17 cellular contexts compared by ENCODE assay signal in genomic region chr17:71188811-71189492, GRCh38.
A peak's percentile ranks its signal among the peaks of the same experiment; 100 is the strongest.
DNase-seq lines count a peak whose midpoint lies in the region; FAIRE-seq and TF ChIP-seq lines count a peak whose summit lies in the region.
"Had no signal": no experiment of that assay in that cellular context is flagged by ENCODE, and none has a peak within 500 bp of the region (broad histone marks: within the 10 kb centered on the region; RNA-seq: fewer than 3 reads in every experiment).

No MANE protein-coding gene starts in this region.

- H3K4me3 Mint-ChIP-seq in endothelial cell (ENCODE audit: unreplicated experiment) (no peak overlapping the region), type B pancreatic cell (no peak overlapping the region)
- H3K4me3 Mint-ChIP-seq: activated CD4-positive, alpha-beta T cell treated with anti-CD3 and anti-CD28 coated beads, Interleukin-2, amount 10 ng/mL, durations not matched to agents 24 days and 14 days; CD4-positive, alpha-beta memory T cell; dendritic cell treated with granulocyte-macrophage colony-stimulating factor and Interleukin-4, amounts not matched to agents 40 ng/mL and 50 ng/mL, for 4 days; H9 had no signal

- FAIRE-seq in bronchial epithelial cell (lab: Jason Lieb, UNC) = no peak

- H3K9me3 Mint-ChIP-seq in endothelial cell (ENCODE audit: unreplicated experiment) (no peaks in the 10 kb centered on the region), type B pancreatic cell (no peaks in the 10 kb centered on the region)
- H3K9me3 Mint-ChIP-seq: H9 had no signal

- H3K36me3 ChIP-seq in bronchial epithelial cell (ENCODE audit: control insufficient read depth, insufficient read depth, low read length) = no peaks in the 10 kb centered on the region
- H3K36me3 ChIP-seq: right atrium auricular region, transverse colon had no signal

- H3K4me1 Mint-ChIP-seq in endothelial cell (ENCODE audit: unreplicated experiment) (no peaks in the 10 kb centered on the region), type B pancreatic cell (ENCODE audit: unreplicated experiment) (no peaks in the 10 kb centered on the region)
- H3K4me1 Mint-ChIP-seq: activated CD4-positive, alpha-beta T cell treated with anti-CD3 and anti-CD28 coated beads, Interleukin-2, amount 10 ng/mL, durations not matched to agents 24 days and 14 days; CD4-positive, alpha-beta memory T cell; H9 had no signal

- no peak overlapping the region for H3K4me3 ChIP-seq in bronchial epithelial cell (ENCODE audit: low read depth, low read length)
- H3K4me3 ChIP-seq: right atrium auricular region, SK-N-MC, transverse colon had no signal

- TF ChIP-seq CTCF in bronchial epithelial cell (IDR thresholded peaks at IDR 0.05; ENCODE audit: insufficient read depth, low read length, severe bottlenecking) (no peak), endothelial cell (IDR thresholded peaks at IDR 0.05; ENCODE audit: unreplicated experiment) (no peak), type B pancreatic cell (conservative IDR thresholded peaks at IDR 0.05) (no peak)

- H3K27ac Mint-ChIP-seq in endothelial cell (ENCODE audit: unreplicated experiment) (no peak overlapping the region), type B pancreatic cell (no peak overlapping the region)
- H3K27ac Mint-ChIP-seq: activated CD4-positive, alpha-beta T cell treated with anti-CD3 and anti-CD28 coated beads, Interleukin-2, amount 10 ng/mL, durations not matched to agents 24 days and 14 days; CD4-positive, alpha-beta memory T cell; dendritic cell treated with granulocyte-macrophage colony-stimulating factor and Interleukin-4, amounts not matched to agents 40 ng/mL and 50 ng/mL, for 4 days; H9 had no signal

- H3K36me3 Mint-ChIP-seq in endothelial cell (ENCODE audit: low read depth, unreplicated experiment) (no peaks in the 10 kb centered on the region), type B pancreatic cell (no peaks in the 10 kb centered on the region)
- H3K36me3 Mint-ChIP-seq: CD4-positive, alpha-beta memory T cell had no signal

- no peaks in the 10 kb centered on the region for H3K27me3 ChIP-seq in bronchial epithelial cell (ENCODE audit: control insufficient read depth, insufficient read depth, low read length)
- H3K27me3 ChIP-seq: right atrium auricular region had no signal

- DNase-seq in DMS79 (lab: John Stamatoyannopoulos, UW) (peak; percentile 11), M059J (ENCODE audit: low read depth) (peak; percentile 94), bronchial epithelial cell (ENCODE audit: low read depth) (peak; percentile 95), myocyte (ENCODE audit: low read depth) (peak; percentile 85), endothelial cell (ENCODE audit: low spot score) (no peak), type B pancreatic cell (ENCODE audit: extremely low spot score, unreplicated experiment) (no peak), ecto neural progenitor cell (ENCODE audit: low spot score) (no peak), dedifferentiated amniotic fluid mesenchymal stem cell (ENCODE audit: extremely low spot score) (no peak)
- DNase-seq: activated CD4-positive, alpha-beta T cell treated with anti-CD3 and anti-CD28 coated beads, Interleukin-2, amount 10 ng/mL, durations not matched to agents 24 days and 14 days; activated gamma-delta T cell treated with Interleukin-2 at 50 U/mL for 16 hours; H9; NCI-H526; transverse colon had no signal

- no peaks in the 10 kb centered on the region for H3K27me3 Mint-ChIP-seq in endothelial cell (ENCODE audit: unreplicated experiment)
- H3K27me3 Mint-ChIP-seq in type B pancreatic cell = peaks cover 3% of the 10 kb centered on the region
- H3K27me3 Mint-ChIP-seq: activated CD4-positive, alpha-beta T cell treated with anti-CD3 and anti-CD28 coated beads, Interleukin-2, amount 10 ng/mL, durations not matched to agents 24 days and 14 days; CD4-positive, alpha-beta memory T cell; dendritic cell treated with granulocyte-macrophage colony-stimulating factor and Interleukin-4, amounts not matched to agents 40 ng/mL and 50 ng/mL, for 4 days had no signal

Comparison
In these comparisons a context has a peak if more than half of its experiments do, and no peak if none do; other contexts are left out.
1. DNase-seq: peak in DMS79 (single experiment), M059J (single experiment), bronchial epithelial cell (single experiment) and myocyte (single experiment); none in endothelial cell (single experiment), type B pancreatic cell (single experiment), ecto neural progenitor cell (single experiment) and dedifferentiated amniotic fluid mesenchymal stem cell (single experiment).